In genomic region chr17:75046583-75047289, GRCh38 we compare ENCODE assay signal across 8 cellular contexts. TPM values are rescaled to one million over a fixed set of nuclear protein-coding genes. Genes with fewer than 3 reads are reported as not detected.
DNase-seq lines count a peak whose midpoint lies in the region; TF ChIP-seq lines count a peak whose summit lies in the region.

ATP5PD (minus strand) TSS chr17:75046969; CDS start chr17:75042650, 4,319 bp downstream.
KCTD2 (plus strand) TSS chr17:75047225; CDS start chr17:75047251, 26 bp downstream.

- H3F3A ChIP-seq in neural cell (ENCODE audit: insufficient read depth, low read length, poor library complexity, severe bottlenecking) = no peaks in the 10 kb centered on the region

- no peak within 1 kb of the TSS for H4K5ac ChIP-seq in H9 (ENCODE audit: insufficient read length, low read depth, low read length)

- no peaks in the 10 kb centered on the region for H3K27me3 ChIP-seq in H9 (ENCODE audit: insufficient read depth, low read length)
- H3K27me3 ChIP-seq in MG63 = no peaks in the 10 kb centered on the region
- H3K27me3 ChIP-seq in neural cell (ENCODE audit: insufficient read depth, low read depth, low read length) = no peaks in the 10 kb centered on the region
- no peaks in the 10 kb centered on the region for H3K27me3 ChIP-seq in stomach

- H3K4me2 ChIP-seq in H9 (ENCODE audit: insufficient read depth, insufficient read length, low read length) = peak within 1 kb of the TSS; percentile 96
- peak within 1 kb of the TSS; percentile 85 for H3K4me2 ChIP-seq in neural cell (ENCODE audit: low read length)

- TF ChIP-seq RAD21 in neural cell (conservative IDR thresholded peaks at IDR 0.05) = peak; percentile 7

- H2AK5ac ChIP-seq in H9 (ENCODE audit: insufficient read length, low read length) = no peak within 1 kb of the TSS

- TF ChIP-seq CTCF in H9 (conservative IDR thresholded peaks at IDR 0.05) (no peak), neural cell (IDR thresholded peaks at IDR 0.05; ENCODE audit: poor library complexity, severe bottlenecking) (no peak), stomach (IDR thresholded peaks at IDR 0.05) (peak in 1 of 7 experiments; percentile 1)

- no peak within 1 kb of the TSS for H4K91ac ChIP-seq in H9 (ENCODE audit: insufficient read length, low read depth, low read length)

- H3K23ac ChIP-seq in H9 (ENCODE audit: insufficient read length, low read depth, low read length) = no peak within 1 kb of the TSS

- H3K9me3 ChIP-seq in H9 (ENCODE audit: control insufficient read depth, low read depth, low read length) = no peaks in the 10 kb centered on the region
- no peaks in the 10 kb centered on the region for H3K9me3 ChIP-seq in MG63
- H3K9me3 ChIP-seq in neural cell (ENCODE audit: low read length) = no peaks in the 10 kb centered on the region
- H3K9me3 ChIP-seq in stomach = no peaks in the 10 kb centered on the region

- peaks cover 0 to 2% of the 10 kb centered on the region in 2 experiments; a peak in 1 of 5 replicates for H3K9me3 Mint-ChIP-seq in H9

- H4K20me1 ChIP-seq in H9 (ENCODE audit: control insufficient read depth, insufficient read depth, insufficient read length) (no peaks in the 10 kb centered on the region), neural cell (ENCODE audit: insufficient read depth) (no peaks in the 10 kb centered on the region)

- peaks cover 13% of the 10 kb centered on the region; the same call in 1 of the 2 replicates for H3K79me2 ChIP-seq in H9 (ENCODE audit: insufficient read depth, low read length)
- peaks cover 16% of the 10 kb centered on the region for H3K79me2 ChIP-seq in neural cell (replicated peaks; ENCODE audit: insufficient read depth, low read length)

- H3K36me3 ChIP-seq in MG63 = peaks cover 25% of the 10 kb centered on the region
- H3K36me3 ChIP-seq in neural cell (ENCODE audit: insufficient read depth, low read length) = no peaks in the 10 kb centered on the region
- H3K36me3 ChIP-seq in stomach = peaks cover 4 to 36% (median 32%) of the 10 kb centered on the region in 4 donors

- intact Hi-C loops in stomach (cut with DNase I; ENCODE audit: low total_unique reads) = no loop called here

- H3K27me3 Mint-ChIP-seq in H9 (ENCODE audit: low read depth) = no peaks in the 10 kb centered on the region

- peak within 1 kb of the TSS; percentile 72 for H3K14ac ChIP-seq in H9 (ENCODE audit: insufficient read depth, low read length)

- H2BK120ac ChIP-seq in H9 (ENCODE audit: low read depth, low read length, poor library complexity, severe bottlenecking) = no peak within 1 kb of the TSS

- peak within 1 kb of the TSS; percentile 3 for H2BK5ac ChIP-seq in H9 (ENCODE audit: insufficient read length, low read length)

- H2AFZ ChIP-seq in H9 (ENCODE audit: low read length) (no peak within 1 kb of the TSS), neural cell (ENCODE audit: low read depth, low read length) (peak within 1 kb of the TSS; percentile 69)

- H3K56ac ChIP-seq in H9 (ENCODE audit: insufficient read length, low read depth, low read length) = no peak within 1 kb of the TSS

- peaks cover 44 to 51% of the 10 kb centered on the region in 2 experiments for H3K4me1 Mint-ChIP-seq in H9

- no peak within 1 kb of the TSS for H2BK15ac ChIP-seq in H9 (ENCODE audit: low read depth, low read length)

- H3K9me2 ChIP-seq in neural cell (ENCODE audit: insufficient read depth, low read length) = no peaks in the 10 kb centered on the region

- DNase-seq in ELR (ENCODE audit: low read depth) (peak; percentile 99), H9 (peak; percentile 99), MG63 (peak; percentile 97), SHP77 treated with DMSO at 0.1 percent for 48 hours (lab: John Stamatoyannopoulos, UW) (peak; percentile 98), activated gamma-delta T cell (lab: John Stamatoyannopoulos, UW) (peak; percentile 87), fibroblast of the conjunctiva (ENCODE audit: low read depth) (peak; percentile 93), stomach (peak; percentile 96)

- peaks cover 17 to 42% (median 27%) of the 10 kb centered on the region in 3 experiments; a peak in 6 of 7 replicates for H3K36me3 Mint-ChIP-seq in H9 (ENCODE audit: insufficient read depth in 1 of 3, low read depth in 3 of 3)

- H3K23me2 ChIP-seq in H9 (ENCODE audit: insufficient read length, low read depth, low read length, poor library complexity, severe bottlenecking) = peaks cover 6% of the 10 kb centered on the region

- peak within 1 kb of the TSS; percentile 96 for H3K4me3 ChIP-seq in MG63
- peak within 1 kb of the TSS; percentile 100 for H3K4me3 ChIP-seq in neural cell (ENCODE audit: low read length)
- peak within 1 kb of the TSS; percentile 79 to 96 (median 94) for H3K4me3 ChIP-seq in stomach

- no peak within 1 kb of the TSS for H3K4ac ChIP-seq in H9 (ENCODE audit: low read depth, low read length)

- peak in 2 of 4 donors; percentile 73 to 75 for TF ChIP-seq POLR2A in stomach (IDR thresholded peaks at IDR 0.05)

- H3K27ac ChIP-seq in H9 (ENCODE audit: insufficient read length, low read depth, low read length) (no peak within 1 kb of the TSS), neural cell (ENCODE audit: low read length) (peak within 1 kb of the TSS; percentile 92), stomach (peak within 1 kb of the TSS; percentile 80 to 99 (median 96))

- no peak within 1 kb of the TSS for H2BK20ac ChIP-seq in H9 (ENCODE audit: low read depth, low read length, poor library complexity, severe bottlenecking)

- no CpG with 5 or more reads among the region's 60 CpGs for WGBS in H9 (ENCODE audit: extremely low coverage, insufficient read length, low lambda C conversion rate)
- 0 to 1% (median 0%) methylated on average over 18 to 60 of the region's 60 CpGs for WGBS in stomach, 5 donors

- H3K79me1 ChIP-seq in H9 (ENCODE audit: insufficient read depth, low read depth, low read length, poor library complexity, severe bottlenecking) = peaks cover 5% of the 10 kb centered on the region

- no peak within 1 kb of the TSS for H2BK12ac ChIP-seq in H9 (ENCODE audit: insufficient read length, low read depth, low read length)

- H3K18ac ChIP-seq in H9 (ENCODE audit: insufficient read length, low read depth, low read length) = peak within 1 kb of the TSS; percentile 59

- peak within 1 kb of the TSS; percentile 76 for H3K9ac ChIP-seq in H9 (ENCODE audit: extremely low read depth, insufficient read length, low read length)
- H3K9ac ChIP-seq in neural cell (ENCODE audit: low read length) = peak within 1 kb of the TSS; percentile 97

- peak within 1 kb of the TSS; percentile 85 to 96 (median 95) for H3K27ac Mint-ChIP-seq in H9

- H3T11ph ChIP-seq in H9 (ENCODE audit: low read length) = no peak within 1 kb of the TSS

- peak within 1 kb of the TSS; percentile 98 to 100 for H3K4me3 Mint-ChIP-seq in H9

- H3K4me1 ChIP-seq in H9 (ENCODE audit: insufficient read depth, low read length) = peaks cover 7% of the 10 kb centered on the region; the same call in 1 of the 2 replicates
- peaks cover 20 to 44% (median 33%) of the 10 kb centered on the region in 4 donors for H3K4me1 ChIP-seq in stomach

- H4K8ac ChIP-seq in H9 (replicated peaks; ENCODE audit: insufficient read length, low read depth, low read length) = no peak within 1 kb of the TSS

- TF ChIP-seq EP300 in neural cell (conservative IDR thresholded peaks at IDR 0.05; ENCODE audit: poor library complexity, severe bottlenecking) = peak; percentile 48
- no peak for TF ChIP-seq EP300 in stomach (IDR thresholded peaks at IDR 0.05)

TF ChIP-seq in neural cell, 6 proteins besides CTCF, POLR2A, EP300 and RAD21:
- TF ChIP-seq REST (IDR thresholded peaks at IDR 0.05; ENCODE audit: borderline replicate concordance) (peak; percentile 77), TAF1 (IDR thresholded peaks at IDR 0.05; ENCODE audit: low read depth) (no peak), EZH2 (IDR thresholded peaks at IDR 0.05; ENCODE audit: borderline replicate concordance, insufficient read depth, low read length, poor library complexity, severe bottlenecking) (no peak), POLR2AphosphoS5 (IDR thresholded peaks at IDR 0.05) (peak; percentile 99), SMC3 (conservative IDR thresholded peaks at IDR 0.05; ENCODE audit: poor library complexity) (peak; percentile 53), MXI1 (conservative IDR thresholded peaks at IDR 0.05; ENCODE audit: poor library complexity, severe bottlenecking) (peak; percentile 85)
TF ChIP-seq in neural cell: peak in this region for 4.

RNA-seq across cellular contexts. Expression of gene ATP5PD, which starts in this region (rescaled TPM):
- total RNA-seq in H9 (2021) = 344 TPM in 2 replicates
- 296 and 323 TPM in 2 replicates for total RNA-seq in MG63 (2014; rRNA removed; shearing (Covaris generic); ENCODE audit: low replicate concordance)
- 452 and 517 TPM in 2 replicates for polyA plus RNA-seq in neural cell
- 129 and 160 TPM in 2 replicates for polyA minus RNA-seq in neural cell
- 100 to 1,000 TPM in 4 of 5 donors, 10 to 100 TPM in 1; 77.0 to 307 (median 205) TPM for total RNA-seq in stomach
- polyA plus RNA-seq in stomach = 100 to 1,000 TPM; 474 to 681 (median 546) TPM

RNA-seq across cellular contexts. Expression of gene KCTD2, which starts in this region (rescaled TPM):
- total RNA-seq in H9 (2021) (40.1 and 41.6 TPM in 2 replicates), stomach (10 to 100 TPM in 4 of 5 donors, 1 to 10 TPM in 1; 9.9 to 25.8 (median 12.5) TPM)
- 15.6 and 17.0 TPM in 2 replicates for total RNA-seq in MG63 (2014; rRNA removed; shearing (Covaris generic); ENCODE audit: low replicate concordance)
- polyA plus RNA-seq in neural cell (29.9 and 32.8 TPM in 2 replicates), stomach (10 to 100 TPM; 10.6 to 13.1 (median 11.2) TPM)
- polyA minus RNA-seq in neural cell = 29.2 and 30.8 TPM in 2 replicates
